1 cellular context compared by ENCODE assay signal in genomic region chr4:47836655-47837581, GRCh38.
TF ChIP-seq lines count a peak whose summit lies in the region.

No MANE protein-coding gene starts in this region.

TF ChIP-seq in HEK293, 187 proteins besides CTCF, POLR2A, EP300 and RAD21 (continued from another document):
- TF ChIP-seq EGR2 (tag by site-specific recombination; IDR thresholded peaks at IDR 0.05; ENCODE audit: low read depth) = no peak
- TF ChIP-seq ZNF692 (tag by site-specific recombination; IDR thresholded peaks at IDR 0.05) = 0 out of 2 replicates have a peak, but pooled peaks have one; percentile 27
- no peak for TF ChIP-seq ZNF202 (tag by site-specific recombination; IDR thresholded peaks at IDR 0.05; ENCODE audit: borderline replicate concordance)
- TF ChIP-seq ZNF394 (tag by site-specific recombination; IDR thresholded peaks at IDR 0.05; ENCODE audit: borderline replicate concordance) = peak; percentile 15; the same call in 1 of the 2 replicates
- peak; percentile 48; the same call in 1 of the 2 replicates for TF ChIP-seq ZNF341 (tag by site-specific recombination; IDR thresholded peaks at IDR 0.05; ENCODE audit: low read depth)
- no peak for TF ChIP-seq ZNF169 (tag by site-specific recombination; IDR thresholded peaks at IDR 0.05)
- TF ChIP-seq ZNF580 (tag by site-specific recombination; IDR thresholded peaks at IDR 0.05) = no peak
- no peak for TF ChIP-seq TCF7L2 (IDR thresholded peaks at IDR 0.05; ENCODE audit: borderline replicate concordance, low read depth, low read length)
- TF ChIP-seq ZNF335 (tag by site-specific recombination; conservative IDR thresholded peaks at IDR 0.05) = peak; percentile 95
- TF ChIP-seq ZNF76 (tag by site-specific recombination; IDR thresholded peaks at IDR 0.05; ENCODE audit: borderline replicate concordance, low read depth) = peak; percentile 18; the same call in 1 of the 2 replicates
- peak; percentile 68 for TF ChIP-seq ZNF600 (tag by site-specific recombination; IDR thresholded peaks at IDR 0.05)
- peak; percentile 54 for TF ChIP-seq ZBTB26 (tag by site-specific recombination; optimal IDR thresholded peaks at IDR 0.05)
- TF ChIP-seq GLIS2 (tag by site-specific recombination; IDR thresholded peaks at IDR 0.05) = peak; percentile 67
- peak; percentile 90 for TF ChIP-seq ZBTB17 (tag by site-specific recombination; IDR thresholded peaks at IDR 0.05)
- no peak for TF ChIP-seq KLF17 (tag by site-specific recombination; IDR thresholded peaks at IDR 0.05)
- no peak for TF ChIP-seq ZSCAN18 (tag by site-specific recombination; IDR thresholded peaks at IDR 0.05)
- no peak for TF ChIP-seq ZNF391 (tag by site-specific recombination; IDR thresholded peaks at IDR 0.05; ENCODE audit: borderline replicate concordance, low read depth)
- no peak for TF ChIP-seq ZNF621 (tag by site-specific recombination; IDR thresholded peaks at IDR 0.05)
- peak; percentile 67 for TF ChIP-seq ZNF654 (tag by site-specific recombination; IDR thresholded peaks at IDR 0.05; ENCODE audit: low read depth)
- peak; percentile 46; the same call in 1 of the 2 replicates for TF ChIP-seq OSR2 (tag by site-specific recombination; IDR thresholded peaks at IDR 0.05)
- 0 out of 2 replicates have a peak, but pooled peaks have one; percentile 35 for TF ChIP-seq ZEB2 (tag by site-specific recombination; IDR thresholded peaks at IDR 0.05)
- no peak for TF ChIP-seq INSM2 (tag by site-specific recombination; IDR thresholded peaks at IDR 0.05)
- TF ChIP-seq ZSCAN23 (tag by site-specific recombination; IDR thresholded peaks at IDR 0.05) = no peak
